In genomic region chr6:333379-334002, GRCh38 we compare ENCODE assay signal across 17 cellular contexts. TPM values are rescaled to one million over a fixed set of nuclear protein-coding genes. Genes with fewer than 3 reads are reported as not detected.
"Had no signal": no experiment of that assay in that cellular context is flagged by ENCODE, and none has a peak within 500 bp of the region (broad histone marks: within the 10 kb centered on the region; RNA-seq: fewer than 3 reads in every experiment).

No MANE protein-coding gene starts in this region.

- H3K27me3 ChIP-seq: body of pancreas, foreskin keratinocyte, uterus had no signal

- H3K4me3 Mint-ChIP-seq: activated CD8-positive, alpha-beta memory T cell treated with anti-CD3 and anti-CD28 coated beads, Interleukin-2, amount 10 ng/mL, durations not matched to agents 7 days and 5 days; activated naive CD8-positive, alpha-beta T cell; central memory CD8-positive, alpha-beta T cell; nephron progenitor cell had no signal

- H3K9me3 ChIP-seq: body of pancreas, prostate gland, uterus had no signal

- H3K4me3 ChIP-seq: body of pancreas, coronary artery, prostate gland, uterus had no signal

- H3K27me3 Mint-ChIP-seq: activated CD8-positive, alpha-beta memory T cell treated with anti-CD3 and anti-CD28 coated beads, Interleukin-2, amount 10 ng/mL, durations not matched to agents 7 days and 5 days; activated naive CD8-positive, alpha-beta T cell; central memory CD8-positive, alpha-beta T cell had no signal

- DNase-seq: activated CD4-positive, alpha-beta T cell treated with anti-CD3 and anti-CD28 coated beads for 1 hour; activated CD4-positive, alpha-beta T cell treated with anti-CD3 and anti-CD28 coated beads, Interleukin-2, amount 50 U/mL, for 48 hours; activated CD8-positive, alpha-beta memory T cell treated with anti-CD3 and anti-CD28 coated beads, Interleukin-2, amount 10 ng/mL, durations not matched to agents 7 days and 5 days; activated gamma-delta T cell; activated T-cell treated with anti-CD3 and anti-CD28 coated beads, Interleukin-2, amount 50 U/mL, for 48 hours; amygdala; body of pancreas; effector CD4-positive, alpha-beta T cell; foreskin keratinocyte; nephron progenitor cell; occipital lobe had no signal

- H3K27ac Mint-ChIP-seq: activated CD8-positive, alpha-beta memory T cell treated with anti-CD3 and anti-CD28 coated beads, Interleukin-2, amount 10 ng/mL, durations not matched to agents 7 days and 5 days; activated naive CD8-positive, alpha-beta T cell; nephron progenitor cell had no signal

- H3K4me1 ChIP-seq: foreskin keratinocyte, prostate gland had no signal

- H3K9me3 Mint-ChIP-seq: central memory CD8-positive, alpha-beta T cell had no signal

- ATAC-seq: activated CD8-positive, alpha-beta memory T cell treated with anti-CD3 and anti-CD28 coated beads, Interleukin-2, amount 10 ng/mL, durations not matched to agents 7 days and 5 days; body of pancreas; foreskin keratinocyte; right cardiac atrium had no signal

- H3K27ac ChIP-seq: body of pancreas, coronary artery, foreskin keratinocyte, prostate gland, uterus had no signal

- H3K36me3 ChIP-seq: prostate gland, uterus had no signal

RNA-seq across cellular contexts. Expression of gene IRF4, which starts 58.1 kb away (rescaled TPM):
- total RNA-seq: foreskin keratinocyte had no signal
- polyA plus RNA-seq: foreskin keratinocyte had no signal
